ENCODE assay signal across 8 cellular contexts in the genomic region with DNA sequence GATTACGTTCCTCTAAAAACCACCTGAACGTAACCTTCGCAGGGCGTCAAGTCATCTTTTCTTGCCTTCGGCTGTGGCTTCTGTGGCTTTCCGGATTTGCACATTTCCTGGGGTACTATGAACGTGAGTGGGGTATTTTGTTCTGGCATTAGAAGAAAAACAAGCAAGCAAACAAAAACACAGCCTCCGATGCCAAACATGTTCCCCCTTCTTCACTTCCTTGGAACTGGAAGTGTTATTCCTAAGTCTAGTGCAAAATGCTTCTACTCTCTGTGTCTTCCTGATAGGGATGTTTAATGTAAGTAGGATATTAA. TPM values are rescaled to one million over a fixed set of nuclear protein-coding genes. Genes with fewer than 3 reads are reported as not detected.
DNase-seq lines count a peak whose midpoint lies in the region; ATAC-seq and TF ChIP-seq lines count a peak whose summit lies in the region.
"Not testable (repeated sequence)": the region's sequence is repeated elsewhere in the genome, so short reads cannot be mapped to it uniquely, and the experiment has no call there.
"Had no signal": no experiment of that assay in that cellular context is flagged by ENCODE, and none has a peak within 500 bp of the region (broad histone marks: within the 10 kb centered on the region; RNA-seq: fewer than 3 reads in every experiment).

No MANE protein-coding gene starts in this region.

- not testable (repeated sequence) for H3K36me3 Mint-ChIP-seq in CD8-positive, alpha-beta memory T cell; activated CD4-positive, alpha-beta memory T cell treated with anti-CD3 and anti-CD28 coated beads, Interleukin-2, amount 10 ng/mL, durations not matched to agents 7 days and 5 days (ENCODE audit: low read depth); immature natural killer cell
- peaks cover 12% of the 10 kb centered on the region for H3K36me3 Mint-ChIP-seq in activated T-helper 17 cell treated with anti-CD3 and anti-CD28 coated beads, Interleukin-2, amount 50 U/mL, for 72 hours (ENCODE audit: low read depth)

- H3K27ac ChIP-seq in CD8-positive, alpha-beta memory T cell (ENCODE audit: low read depth, low read length); coronary artery; osteoblast (ENCODE audit: low read depth, low read length): not testable (repeated sequence)

- peaks cover 15 to 33% (median 20%) of the 10 kb centered on the region in 3 donors for H3K4me1 Mint-ChIP-seq in CD8-positive, alpha-beta memory T cell
- peaks cover 24% of the 10 kb centered on the region for H3K4me1 Mint-ChIP-seq in activated CD4-positive, alpha-beta memory T cell treated with anti-CD3 and anti-CD28 coated beads, Interleukin-2, amount 10 ng/mL, durations not matched to agents 7 days and 5 days
- H3K4me1 Mint-ChIP-seq in activated T-helper 17 cell treated with anti-CD3 and anti-CD28 coated beads, Interleukin-2, amount 50 U/mL, for 72 hours = not testable (repeated sequence)
- peaks cover 19 to 23% of the 10 kb centered on the region in 2 donors for H3K4me1 Mint-ChIP-seq in immature natural killer cell

- H3K4me3 ChIP-seq in CD8-positive, alpha-beta memory T cell (ENCODE audit: low read length); coronary artery; osteoblast (ENCODE audit: insufficient read depth, low read length): not testable (repeated sequence)

- H3K36me3 ChIP-seq in CD8-positive, alpha-beta memory T cell (ENCODE audit: insufficient read depth, low read length); osteoblast (ENCODE audit: insufficient read depth, low read length): not testable (repeated sequence)

- peaks cover 31 to 34% of the 10 kb centered on the region in 2 donors for H3K27me3 Mint-ChIP-seq in CD8-positive, alpha-beta memory T cell
- H3K27me3 Mint-ChIP-seq in activated CD4-positive, alpha-beta memory T cell treated with anti-CD3 and anti-CD28 coated beads, Interleukin-2, amount 10 ng/mL, durations not matched to agents 7 days and 5 days = peaks cover 38% of the 10 kb centered on the region
- peaks cover 18% of the 10 kb centered on the region for H3K27me3 Mint-ChIP-seq in activated T-helper 17 cell treated with anti-CD3 and anti-CD28 coated beads, Interleukin-2, amount 50 U/mL, for 72 hours
- peaks cover 0 to 16% (median 13%) of the 10 kb centered on the region in 3 donors for H3K27me3 Mint-ChIP-seq in immature natural killer cell (ENCODE audit: low read depth in 3 of 3)

- POLR2A ChIA-PET in CD8-positive, alpha-beta memory T cell (lab: Charles Lee); activated CD4-positive, alpha-beta memory T cell treated with anti-CD3 and anti-CD28 coated beads, Interleukin-2, amount 10 ng/mL, durations not matched to agents 7 days and 5 days (lab: Charles Lee): not testable (repeated sequence)

- peak in 3 of 5 donors; percentile 35 to 73 (median 56) for DNase-seq in CD8-positive, alpha-beta memory T cell
- peak; percentile 61 for DNase-seq in T follicular helper cell (ENCODE audit: low read depth)
- peak; percentile 41 for DNase-seq in activated CD4-positive, alpha-beta memory T cell treated with anti-CD3 and anti-CD28 coated beads, Interleukin-2, amount 10 ng/mL, durations not matched to agents 7 days and 5 days
- DNase-seq in coronary artery (ENCODE audit: low spot score) = peak; percentile 14
- peak in 1 of 3 donors; percentile 12 for DNase-seq in immature natural killer cell
- DNase-seq in osteoblast (ENCODE audit: insufficient read length, low spot score, missing footprints) = peak; percentile 42

- not testable (repeated sequence) for H3K79me2 ChIP-seq in osteoblast (ENCODE audit: insufficient read depth, low read length)

- peak overlapping the region in 1 of 8 donors; percentile 51 for H3K27ac Mint-ChIP-seq in CD8-positive, alpha-beta memory T cell
- H3K27ac Mint-ChIP-seq in activated CD4-positive, alpha-beta memory T cell treated with anti-CD3 and anti-CD28 coated beads, Interleukin-2, amount 10 ng/mL, durations not matched to agents 7 days and 5 days; activated T-helper 17 cell treated with anti-CD3 and anti-CD28 coated beads, Interleukin-2, amount 50 U/mL, for 72 hours; immature natural killer cell: not testable (repeated sequence)

- not testable (repeated sequence) for H3K9me3 Mint-ChIP-seq in CD8-positive, alpha-beta memory T cell; activated CD4-positive, alpha-beta memory T cell treated with anti-CD3 and anti-CD28 coated beads, Interleukin-2, amount 10 ng/mL, durations not matched to agents 7 days and 5 days; activated T-helper 17 cell treated with anti-CD3 and anti-CD28 coated beads, Interleukin-2, amount 50 U/mL, for 72 hours; immature natural killer cell

- not testable (repeated sequence) for H3K4me1 ChIP-seq in CD8-positive, alpha-beta memory T cell (ENCODE audit: insufficient read depth, low read length); osteoblast (ENCODE audit: insufficient read depth, low read length)

- ATAC-seq in activated T-helper 17 cell treated with anti-CD3 and anti-CD28 coated beads, Interleukin-2, amount 50 U/mL, for 72 hours (replicated peaks) = not testable (repeated sequence)

- TF ChIP-seq CTCF in coronary artery (IDR thresholded peaks at IDR 0.05); osteoblast (IDR thresholded peaks at IDR 0.05; ENCODE audit: extremely low read depth, low read depth, low read length): not testable (repeated sequence)

- H4K20me1 ChIP-seq in osteoblast (ENCODE audit: insufficient read depth, low read length) = not testable (repeated sequence)

- H3K27me3 ChIP-seq in CD8-positive, alpha-beta memory T cell (ENCODE audit: insufficient read depth, low read length, poor library complexity, severe bottlenecking) = not testable (repeated sequence)
- peaks cover 17% of the 10 kb centered on the region for H3K27me3 ChIP-seq in osteoblast (ENCODE audit: insufficient read depth, low read length)

- H3K9me3 ChIP-seq in CD8-positive, alpha-beta memory T cell (ENCODE audit: low read length); osteoblast (ENCODE audit: low read depth, low read length): not testable (repeated sequence)

- CTCF ChIA-PET in CD8-positive, alpha-beta memory T cell (lab: Charles Lee); activated CD4-positive, alpha-beta memory T cell treated with anti-CD3 and anti-CD28 coated beads, Interleukin-2, amount 10 ng/mL, durations not matched to agents 7 days and 5 days (lab: Charles Lee): not testable (repeated sequence)

- peak overlapping the region in 6 of 7 donors; percentile 6 to 81 (median 64) for H3K4me3 Mint-ChIP-seq in CD8-positive, alpha-beta memory T cell
- peak overlapping the region; percentile 52 for H3K4me3 Mint-ChIP-seq in activated CD4-positive, alpha-beta memory T cell treated with anti-CD3 and anti-CD28 coated beads, Interleukin-2, amount 10 ng/mL, durations not matched to agents 7 days and 5 days
- H3K4me3 Mint-ChIP-seq in activated T-helper 17 cell treated with anti-CD3 and anti-CD28 coated beads, Interleukin-2, amount 50 U/mL, for 72 hours = peak overlapping the region; percentile 58
- H3K4me3 Mint-ChIP-seq in immature natural killer cell = peak overlapping the region in 3 of 5 donors; percentile 43 to 70 (median 70)

- not testable (repeated sequence) for H3K4me2 ChIP-seq in osteoblast (ENCODE audit: insufficient read depth, low read length)

- not testable (repeated sequence) for H2AFZ ChIP-seq in osteoblast (ENCODE audit: low read length)

RNA-seq across cellular contexts. Expression of a gene that starts 2.2 kb away (rescaled TPM):
- under 1 TPM; 0.15 to 0.18 TPM for total RNA-seq in CD8-positive, alpha-beta memory T cell
- not detected for polyA plus RNA-seq in CD8-positive, alpha-beta memory T cell
- under 1 TPM; 0.18 to 0.23 TPM for total RNA-seq in activated CD4-positive, alpha-beta memory T cell treated with anti-CD3 and anti-CD28 coated beads, Interleukin-2, amount 10 ng/mL, durations not matched to agents 7 days and 5 days
- total RNA-seq in activated T-helper 17 cell treated with anti-CD3 and anti-CD28 coated beads, Interleukin-2, amount 50 U/mL, for 72 hours = under 1 TPM; 0.11 to 0.32 TPM
- polyA plus RNA-seq in immature natural killer cell = not detected
- total RNA-seq in osteoblast = under 0.01 and 0.29 TPM in 2 replicates
- total RNA-seq: H4 had no signal
